In the genomic region with DNA sequence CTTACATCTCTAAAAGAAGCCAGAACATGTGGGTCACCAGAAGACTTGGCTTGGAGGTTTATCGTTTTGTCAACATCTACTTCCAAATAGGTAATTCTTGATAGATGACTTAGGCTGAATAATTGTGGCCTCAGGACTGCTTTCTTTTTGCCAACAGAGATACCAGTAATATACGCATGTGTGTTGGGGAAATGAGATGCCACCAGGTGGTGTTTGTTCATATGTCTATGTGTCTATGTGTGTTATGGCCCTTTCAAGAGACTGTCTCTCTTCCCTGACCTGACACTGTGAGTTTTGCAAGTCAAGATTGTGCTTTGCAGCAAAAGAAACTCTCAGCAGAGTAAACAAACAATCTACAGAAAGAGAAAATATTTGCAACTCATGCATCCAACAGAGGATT, we compare ENCODE assay signal across 11 cellular contexts. TPM values are rescaled to one million over a fixed set of nuclear protein-coding genes. Genes with fewer than 3 reads are reported as not detected.
DNase-seq lines count a peak whose midpoint lies in the region; ATAC-seq, FAIRE-seq and TF ChIP-seq lines count a peak whose summit lies in the region.
"Had no signal": no experiment of that assay in that cellular context is flagged by ENCODE, and none has a peak within 500 bp of the region (broad histone marks: within the 10 kb centered on the region; RNA-seq: fewer than 3 reads in every experiment).

No MANE protein-coding gene starts in this region.

- TF ChIP-seq CTCF in RWPE1 (conservative IDR thresholded peaks at IDR 0.05; ENCODE audit: low read depth) (no peak), keratinocyte (optimal IDR thresholded peaks at IDR 0.05 in 1 of 3, IDR thresholded peaks at IDR 0.05 in 1 of 3, conservative IDR thresholded peaks at IDR 0.05 in 1 of 3; ENCODE audit: extremely low read depth in 1 of 3, insufficient read depth in 2 of 3, low read length in 3 of 3) (peak in 2 of 3 experiments; percentile 20 to 50)

- DNase-seq in NCI-H1092 treated with DMSO at 0.1 percent for 48 hours (lab: John Stamatoyannopoulos, UW) (peak; percentile 15), NCI-H1092 (lab: John Stamatoyannopoulos, UW) (no peak), RWPE1 (ENCODE audit: low spot score) (peak; percentile 8), keratinocyte (ENCODE audit: low read depth, low spot score) (no peak)
- DNase-seq: heart left ventricle, MG63 had no signal

- ATAC-seq in HG03442 (IDR thresholded peaks at IDR 0.05; ENCODE audit: unreplicated experiment) (peak; percentile 50), HG02610 (IDR thresholded peaks at IDR 0.05; ENCODE audit: unreplicated experiment) (no peak), HG03108 (IDR thresholded peaks at IDR 0.05; ENCODE audit: unreplicated experiment) (no peak), HG03135 (IDR thresholded peaks at IDR 0.05; ENCODE audit: unreplicated experiment) (no peak)
- ATAC-seq: heart left ventricle had no signal

- H3K27me3 ChIP-seq in keratinocyte (ENCODE audit: control insufficient read depth, extremely low read depth, insufficient read depth, low read length) = peaks cover 2% of the 10 kb centered on the region
- H3K27me3 ChIP-seq: heart left ventricle, MG63 had no signal

- POLR2A ChIA-PET in RWPE1 (lab: Yijun Ruan, JAX; ENCODE audit: low non-redundant PET) = interaction anchor here (0.6 kb wide), 1 partner anchor 130 kb away, joined by 4 read pairs; no protein-coding TSS in a partner anchor

- FAIRE-seq in keratinocyte (lab: Jason Lieb, UNC) = peak; percentile 52
- FAIRE-seq: A204.1 had no signal

- H2AFZ ChIP-seq in keratinocyte (ENCODE audit: control insufficient read depth, low read length) = no peak overlapping the region

- H3K9me1 ChIP-seq in keratinocyte (ENCODE audit: control insufficient read depth, extremely low read depth, insufficient read depth, low read length) = no peaks in the 10 kb centered on the region

- H4K20me1 ChIP-seq in keratinocyte (ENCODE audit: control insufficient read depth, extremely low read depth, insufficient read depth, low read length) = no peaks in the 10 kb centered on the region

- H3K79me2 ChIP-seq in keratinocyte (ENCODE audit: control insufficient read depth, insufficient read depth, low read length) = no peaks in the 10 kb centered on the region

- no peak overlapping the region for H3K4me2 ChIP-seq in keratinocyte (ENCODE audit: control insufficient read depth, extremely low read depth, insufficient read depth, low read depth, low read length)

- H3K9ac ChIP-seq in keratinocyte (ENCODE audit: control insufficient read depth, extremely low read depth, insufficient read depth, low read length) = no peak overlapping the region

- dilution Hi-C loops in keratinocyte (cut with MboI; ENCODE audit: extremely low pct_ligation_motif_present, low sequenced_read_pairs) = no loop called here

- no peak overlapping the region for H3K27ac ChIP-seq in RWPE1
- H3K27ac ChIP-seq in keratinocyte (ENCODE audit: control insufficient read depth, insufficient read depth, low read length) = no peak overlapping the region
- H3K27ac ChIP-seq: heart left ventricle had no signal

- CTCF ChIA-PET in RWPE1 (lab: Yijun Ruan, JAX) = interaction anchor here (1.1 kb wide), 1 partner anchor 14 kb away, joined by 9 read pairs; no protein-coding TSS in a partner anchor

- H3K4me1 ChIP-seq in keratinocyte (ENCODE audit: control insufficient read depth, extremely low read depth, insufficient read depth, low read length) = peaks cover 8% of the 10 kb centered on the region

- H3K4me3 ChIP-seq in keratinocyte (ENCODE audit: control insufficient read depth in 2 of 3, extremely low read depth in 1 of 3, insufficient read depth in 2 of 3, low read depth in 1 of 3, low read length in 3 of 3) = no peak overlapping the region
- H3K4me3 ChIP-seq: heart left ventricle, MG63 had no signal

- no peaks in the 10 kb centered on the region for H3K36me3 ChIP-seq in keratinocyte (ENCODE audit: control insufficient read depth in 2 of 2, extremely low read depth in 1 of 2, insufficient read depth in 2 of 2, low read length in 2 of 2)
- H3K36me3 ChIP-seq: heart left ventricle, MG63 had no signal

- no peaks in the 10 kb centered on the region for H3K9me3 ChIP-seq in keratinocyte (ENCODE audit: control insufficient read depth, low read depth, low read length)
- H3K9me3 ChIP-seq: heart left ventricle, MG63 had no signal

RNA-seq across cellular contexts. Expression of a gene that starts 31.6 kb away (rescaled TPM):
- polyA plus RNA-seq in keratinocyte = not detected in 3 replicates
- not detected for polyA plus RNA-seq in keratinocyte (2011; ENCODE audit: low read depth)
- not detected in 2 replicates for polyA plus RNA-seq in keratinocyte (2011; cell fraction: cytosol; rRNA removed)
- polyA plus RNA-seq in keratinocyte (2011; cell fraction: nucleus; rRNA removed) = not detected in 2 replicates
- polyA plus RNA-seq in keratinocyte (2012; ENCODE audit: low replicate concordance) = not detected in 2 replicates
- not detected in 3 replicates for polyA minus RNA-seq in keratinocyte
- not detected for polyA minus RNA-seq in keratinocyte (2011; cell fraction: cytosol; rRNA and poly(A)+ RNA removed)
- not detected in 2 replicates for polyA minus RNA-seq in keratinocyte (2011; cell fraction: nucleus; rRNA and poly(A)+ RNA removed)
- polyA plus RNA-seq: heart left ventricle had no signal

RNA-seq across cellular contexts. Expression of a gene that starts 47.2 kb away (rescaled TPM):
- polyA plus RNA-seq in keratinocyte = 7.0 to 16.9 TPM (median 11.6 TPM) in 3 replicates
- polyA plus RNA-seq in keratinocyte (2011; ENCODE audit: low read depth) = 5.1 TPM
- 7.8 and 12.5 TPM in 2 replicates for polyA plus RNA-seq in keratinocyte (2011; cell fraction: cytosol; rRNA removed)
- 5.1 and 6.8 TPM in 2 replicates for polyA plus RNA-seq in keratinocyte (2011; cell fraction: nucleus; rRNA removed)
- 8.7 and 11.2 TPM in 2 replicates for polyA plus RNA-seq in keratinocyte (2012; ENCODE audit: low replicate concordance)
- 0.62 to 3.9 TPM (median 1.6 TPM) in 3 replicates for polyA minus RNA-seq in keratinocyte
- 2.3 TPM for polyA minus RNA-seq in keratinocyte (2011; cell fraction: cytosol; rRNA and poly(A)+ RNA removed)
- polyA minus RNA-seq in keratinocyte (2011; cell fraction: nucleus; rRNA and poly(A)+ RNA removed) = 0.53 and 0.78 TPM in 2 replicates

Comparison
In these comparisons a context has a peak if more than half of its experiments do, and no peak if none do; other contexts are left out.
1. DNase-seq: peak in NCI-H1092 treated with DMSO at 0.1 percent for 48 hours (single experiment) and RWPE1 (single experiment); none in NCI-H1092 (single experiment) and keratinocyte (single experiment).